ENCODE assay signal across 17 cellular contexts in genomic region chr1:116962976-116963639, GRCh38. TPM values are rescaled to one million over a fixed set of nuclear protein-coding genes. Genes with fewer than 3 reads are reported as not detected.
DNase-seq lines count a peak whose midpoint lies in the region; ATAC-seq and TF ChIP-seq lines count a peak whose summit lies in the region.
"Had no signal": no experiment of that assay in that cellular context is flagged by ENCODE, and none has a peak within 500 bp of the region (broad histone marks: within the 10 kb centered on the region; RNA-seq: fewer than 3 reads in every experiment).

No MANE protein-coding gene starts in this region.

- H3K36me3 Mint-ChIP-seq in activated naive CD8-positive, alpha-beta T cell treated with anti-CD3 and anti-CD28 coated beads, Interleukin-2, amount 10 ng/mL, durations not matched to agents 7 days and 5 days = no peaks in the 10 kb centered on the region
- peaks cover 3% of the 10 kb centered on the region for H3K36me3 Mint-ChIP-seq in activated naive CD8-positive, alpha-beta T cell treated with anti-CD3 and anti-CD28 coated beads, Interleukin-2, amount 50 U/mL, for 24 hours (ENCODE audit: low read depth)
- H3K36me3 Mint-ChIP-seq: stimulated activated naive B cell treated with anti-CD40 and anti-IgM and Interleukin-4, amounts not matched to agents 10 μg/mL and 1 μg/mL and 100 μg/mL, for 72 hours had no signal

- TF ChIP-seq CTCF in HL-60 (IDR thresholded peaks at IDR 0.05; ENCODE audit: insufficient read depth, low read length) = no peak
- TF ChIP-seq CTCF in astrocyte of the spinal cord (IDR thresholded peaks at IDR 0.05; ENCODE audit: low read depth, low read length) = no peak

- peaks cover 10% of the 10 kb centered on the region for H3K27me3 Mint-ChIP-seq in activated naive CD8-positive, alpha-beta T cell treated with anti-CD3 and anti-CD28 coated beads, Interleukin-2, amount 10 ng/mL, durations not matched to agents 7 days and 5 days
- peaks cover 2% of the 10 kb centered on the region for H3K27me3 Mint-ChIP-seq in activated naive CD8-positive, alpha-beta T cell treated with anti-CD3 and anti-CD28 coated beads, Interleukin-2, amount 50 U/mL, for 24 hours

- POLR2A ChIA-PET in activated naive CD8-positive, alpha-beta T cell treated with anti-CD3 and anti-CD28 coated beads, Interleukin-2, amount 10 ng/mL, durations not matched to agents 7 days and 5 days (lab: Charles Lee) = interaction anchor here (0.8 kb wide), 1 partner anchor 59 kb away, joined by 3 read pairs; no protein-coding TSS in a partner anchor

- H3K9me3 Mint-ChIP-seq in activated naive CD8-positive, alpha-beta T cell treated with anti-CD3 and anti-CD28 coated beads, Interleukin-2, amount 10 ng/mL, durations not matched to agents 7 days and 5 days = no peaks in the 10 kb centered on the region
- H3K9me3 Mint-ChIP-seq in activated naive CD8-positive, alpha-beta T cell treated with anti-CD3 and anti-CD28 coated beads, Interleukin-2, amount 50 U/mL, for 24 hours = no peaks in the 10 kb centered on the region
- H3K9me3 Mint-ChIP-seq: stimulated activated naive B cell treated with anti-CD40 and anti-IgM and Interleukin-4, amounts not matched to agents 10 μg/mL and 1 μg/mL and 100 μg/mL, for 72 hours had no signal

- ATAC-seq in activated naive CD8-positive, alpha-beta T cell treated with anti-CD3 and anti-CD28 coated beads, Interleukin-2, amount 10 ng/mL, durations not matched to agents 7 days and 5 days (ENCODE audit: low read depth) = peak; percentile 72
- no peak for ATAC-seq in activated naive CD8-positive, alpha-beta T cell treated with anti-CD3 and anti-CD28 coated beads, Interleukin-2, amount 50 U/mL, for 24 hours
- ATAC-seq in stimulated activated naive CD8-positive, alpha-beta T cell treated with anti-CD3 and anti-CD28 coated beads, Interleukin-15, Interleukin-2, amounts not matched to agents 100 U/mL and 50 U/mL, for 24 hours = peak; percentile 23
- ATAC-seq: stimulated activated naive B cell treated with anti-CD40 and anti-IgM and Interleukin-4, amounts not matched to agents 10 μg/mL and 1 μg/mL and 100 μg/mL, for 72 hours had no signal

- H3K27me3 ChIP-seq in HL-60 (ENCODE audit: insufficient read depth, poor library complexity, severe bottlenecking) = no peaks in the 10 kb centered on the region

- no peak for DNase-seq in activated naive CD8-positive, alpha-beta T cell treated with anti-CD3 and anti-CD28 coated beads, Interleukin-2, amount 10 ng/mL, durations not matched to agents 7 days and 5 days
- no peak for DNase-seq in activated naive CD8-positive, alpha-beta T cell treated with anti-CD3 and anti-CD28 coated beads, Interleukin-2, amount 50 U/mL, for 24 hours
- peak; percentile 11 to 41 for DNase-seq in HL-60 (ENCODE audit: low read depth in 1 of 2, low spot score in 1 of 2)
- DNase-seq in astrocyte of the spinal cord (ENCODE audit: low read depth, low spot score) = peak; percentile 63
- DNase-seq in stimulated activated naive CD8-positive, alpha-beta T cell treated with anti-CD3 and anti-CD28 coated beads, Interleukin-15, Interleukin-2, amounts not matched to agents 100 U/mL and 50 U/mL, for 24 hours = no peak
- DNase-seq in activated CD8-positive, alpha-beta memory T cell treated with anti-CD3 and anti-CD28 coated beads, Interleukin-2, amount 50 U/mL, for 4 hours = no peak
- no peak for DNase-seq in NCI-H345 treated with DMSO at 0.1 percent for 48 hours (lab: John Stamatoyannopoulos, UW; ENCODE audit: unreplicated experiment)
- DNase-seq in activated CD8-positive, alpha-beta memory T cell treated with anti-CD3 and anti-CD28 coated beads, Interleukin-2, amount 50 U/mL, for 48 hours = no peak
- DNase-seq: activated naive CD4-positive, alpha-beta T cell treated with anti-CD3 and anti-CD28 coated beads, Interleukin-2, amount 50 U/mL, for 16 hours; foreskin fibroblast; HCEC 1CT; nucleus accumbens; right cardiac atrium; stimulated activated naive B cell treated with anti-CD40 and anti-IgM and Interleukin-4, amounts not matched to agents 10 μg/mL and 1 μg/mL and 100 μg/mL, for 72 hours; trophoblast cell had no signal

- H3K4me1 Mint-ChIP-seq in activated naive CD8-positive, alpha-beta T cell treated with anti-CD3 and anti-CD28 coated beads, Interleukin-2, amount 10 ng/mL, durations not matched to agents 7 days and 5 days = no peaks in the 10 kb centered on the region
- H3K4me1 Mint-ChIP-seq in activated naive CD8-positive, alpha-beta T cell treated with anti-CD3 and anti-CD28 coated beads, Interleukin-2, amount 50 U/mL, for 24 hours = no peaks in the 10 kb centered on the region
- H3K4me1 Mint-ChIP-seq: stimulated activated naive B cell treated with anti-CD40 and anti-IgM and Interleukin-4, amounts not matched to agents 10 μg/mL and 1 μg/mL and 100 μg/mL, for 72 hours had no signal

- H3K4me3 ChIP-seq in HL-60 (replicated peaks; ENCODE audit: insufficient read depth, low read length) = no peak overlapping the region
- no peak overlapping the region for H3K4me3 ChIP-seq in astrocyte of the spinal cord (ENCODE audit: low read depth, low read length)
- H3K4me3 ChIP-seq: SK-N-MC had no signal

- H3K27ac Mint-ChIP-seq in activated naive CD8-positive, alpha-beta T cell treated with anti-CD3 and anti-CD28 coated beads, Interleukin-2, amount 10 ng/mL, durations not matched to agents 7 days and 5 days = no peak overlapping the region
- H3K27ac Mint-ChIP-seq in activated naive CD8-positive, alpha-beta T cell treated with anti-CD3 and anti-CD28 coated beads, Interleukin-2, amount 50 U/mL, for 24 hours = no peak overlapping the region
- H3K27ac Mint-ChIP-seq: stimulated activated naive B cell treated with anti-CD40 and anti-IgM and Interleukin-4, amounts not matched to agents 10 μg/mL and 1 μg/mL and 100 μg/mL, for 72 hours had no signal

- in situ Hi-C loops in astrocyte of the spinal cord (cut with HindIII; ENCODE audit: low sequenced_read_pairs) = no loop called here

- H3K27ac ChIP-seq in HL-60 (replicated peaks) = no peak overlapping the region
- H3K27ac ChIP-seq: C4-2B, SK-N-MC had no signal

- no peak overlapping the region for H3K4me3 Mint-ChIP-seq in activated naive CD8-positive, alpha-beta T cell treated with anti-CD3 and anti-CD28 coated beads, Interleukin-2, amount 10 ng/mL, durations not matched to agents 7 days and 5 days
- no peak overlapping the region for H3K4me3 Mint-ChIP-seq in activated naive CD8-positive, alpha-beta T cell treated with anti-CD3 and anti-CD28 coated beads, Interleukin-2, amount 50 U/mL, for 24 hours
- H3K4me3 Mint-ChIP-seq: stimulated activated naive B cell treated with anti-CD40 and anti-IgM and Interleukin-4, amounts not matched to agents 10 μg/mL and 1 μg/mL and 100 μg/mL, for 72 hours had no signal

RNA-seq across cellular contexts. Expression of gene CD101, which starts 38.5 kb away (rescaled TPM):
- under 1 TPM in 1 of 2 experiments, not detected in 1; 0.08 TPM for total RNA-seq in activated naive CD8-positive, alpha-beta T cell treated with anti-CD3 and anti-CD28 coated beads, Interleukin-2, amount 10 ng/mL, durations not matched to agents 7 days and 5 days

RNA-seq across cellular contexts. Expression of gene PTGFRN, which starts 53.4 kb away (rescaled TPM):
- total RNA-seq in activated naive CD8-positive, alpha-beta T cell treated with anti-CD3 and anti-CD28 coated beads, Interleukin-2, amount 10 ng/mL, durations not matched to agents 7 days and 5 days = under 1 TPM; 0.19 to 0.28 TPM

Comparison
In these comparisons a context has a peak if more than half of its experiments do, and no peak if none do; other contexts are left out.
1. DNase-seq: peak in HL-60 (2 of 2) and astrocyte of the spinal cord (single experiment); none in activated naive CD8-positive, alpha-beta T cell treated with anti-CD3 and anti-CD28 coated beads, Interleukin-2, amount 10 ng/mL, durations not matched to agents 7 days and 5 days (single experiment), activated naive CD8-positive, alpha-beta T cell treated with anti-CD3 and anti-CD28 coated beads, Interleukin-2, amount 50 U/mL, for 24 hours (single experiment), stimulated activated naive CD8-positive, alpha-beta T cell treated with anti-CD3 and anti-CD28 coated beads, Interleukin-15, Interleukin-2, amounts not matched to agents 100 U/mL and 50 U/mL, for 24 hours (single experiment), activated CD8-positive, alpha-beta memory T cell treated with anti-CD3 and anti-CD28 coated beads, Interleukin-2, amount 50 U/mL, for 4 hours (single experiment), NCI-H345 treated with DMSO at 0.1 percent for 48 hours (single experiment) and activated CD8-positive, alpha-beta memory T cell treated with anti-CD3 and anti-CD28 coated beads, Interleukin-2, amount 50 U/mL, for 48 hours (single experiment).